9 cellular contexts compared by ENCODE assay signal in the genomic region with DNA sequence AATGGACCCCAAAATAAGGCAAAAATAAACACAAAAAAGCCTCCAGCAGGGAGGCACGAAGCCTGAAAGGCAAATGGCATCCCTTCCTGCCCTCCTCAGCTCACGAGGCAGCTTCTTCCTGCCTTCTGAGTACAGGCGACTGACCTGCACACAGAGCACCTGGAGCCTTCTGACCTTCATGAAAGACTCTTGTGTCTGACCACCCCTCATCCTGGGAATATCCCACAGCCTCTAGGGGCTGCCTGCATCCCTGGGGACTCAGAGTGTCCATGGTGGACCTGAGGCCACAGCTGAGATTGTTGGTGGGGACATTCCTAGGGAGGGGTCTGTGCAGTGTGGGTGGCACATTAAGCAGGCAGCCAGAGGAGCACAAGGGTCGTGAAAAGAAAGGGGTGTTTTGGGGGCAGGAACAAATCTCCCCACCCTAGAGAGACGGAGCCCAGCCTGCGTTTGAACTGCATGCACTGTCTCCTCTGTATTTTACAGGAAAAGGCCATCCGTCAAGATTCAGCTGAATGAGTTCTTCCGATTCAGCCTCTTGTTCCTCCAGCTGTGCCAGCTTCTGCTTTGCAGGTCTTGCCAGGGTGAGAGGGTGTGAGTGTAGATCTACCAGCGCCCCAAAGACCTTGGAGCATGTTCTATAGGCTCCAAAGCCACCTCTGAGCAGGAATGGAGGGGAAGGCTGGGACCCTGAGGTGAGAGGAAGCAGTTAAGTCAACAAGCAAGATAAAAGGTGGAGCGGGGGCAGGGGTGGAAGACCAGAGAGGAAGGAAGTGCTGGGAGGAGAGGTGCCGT.
DNase-seq lines count a peak whose midpoint lies in the region; ATAC-seq and TF ChIP-seq lines count a peak whose summit lies in the region.
"Had no signal": no experiment of that assay in that cellular context is flagged by ENCODE, and none has a peak within 500 bp of the region (broad histone marks: within the 10 kb centered on the region; RNA-seq: fewer than 3 reads in every experiment).

No MANE protein-coding gene starts in this region.

- peaks cover 10% of the 10 kb centered on the region for H3K4me1 Mint-ChIP-seq in T-helper 2 cell treated with Interferon-gamma antibody and Interleukin-4, amounts not matched to agents 5 μg/mL and 100 μg/mL, for 36 hours (ENCODE audit: low read depth)
- peaks cover 25% of the 10 kb centered on the region for H3K4me1 Mint-ChIP-seq in activated CD8-positive, alpha-beta T cell treated with anti-CD3 and anti-CD28 coated beads for 36 hours (ENCODE audit: low read depth)

- no peak overlapping the region for H3K27ac ChIP-seq in subcutaneous abdominal adipose tissue (ENCODE audit: low read depth, low read length)

- peaks cover 0 to 5% (median 0%) of the 10 kb centered on the region in 5 donors for H3K9me3 ChIP-seq in subcutaneous abdominal adipose tissue (ENCODE audit: control insufficient read depth in 5 of 5, low read length in 5 of 5)

- peak overlapping the region; percentile 62 for H3K4me3 Mint-ChIP-seq in T-helper 2 cell treated with Interferon-gamma antibody and Interleukin-4, amounts not matched to agents 5 μg/mL and 100 μg/mL, for 36 hours
- H3K4me3 Mint-ChIP-seq in activated CD8-positive, alpha-beta T cell treated with anti-CD3 and anti-CD28 coated beads for 36 hours, result peak overlapping the region; percentile 61

- CTCF ChIA-PET in activated CD8-positive, alpha-beta T cell treated with anti-CD3 and anti-CD28 coated beads for 36 hours (lab: Charles Lee), result interaction anchor here (1.0 to 2.4 kb wide), 4 partner anchors 9 to 219 kb away, joined by 3 to 9 read pairs (median 3); no protein-coding TSS in a partner anchor

- no peak for DNase-seq in T-helper 2 cell treated with Interferon-gamma antibody and Interleukin-4, amounts not matched to agents 5 μg/mL and 100 μg/mL, for 36 hours (ENCODE audit: low spot score)
- no peak for DNase-seq in T-helper 2 cell
- no peak for DNase-seq in activated CD8-positive, alpha-beta T cell treated with anti-CD3 and anti-CD28 coated beads for 36 hours
- peak; percentile 40 for DNase-seq in islet precursor cell
- DNase-seq: NCI-H1436 treated with DMSO at 0.1 percent for 48 hours had no signal

- no peaks in the 10 kb centered on the region for H3K9me3 Mint-ChIP-seq in T-helper 2 cell treated with Interferon-gamma antibody and Interleukin-4, amounts not matched to agents 5 μg/mL and 100 μg/mL, for 36 hours
- no peaks in the 10 kb centered on the region for H3K9me3 Mint-ChIP-seq in activated CD8-positive, alpha-beta T cell treated with anti-CD3 and anti-CD28 coated beads for 36 hours

- H3K36me3 ChIP-seq in subcutaneous abdominal adipose tissue (ENCODE audit: control insufficient read depth in 5 of 5, insufficient read depth in 5 of 5, low read length in 5 of 5), result no peaks in the 10 kb centered on the region

- H3K27me3 Mint-ChIP-seq in T-helper 2 cell treated with Interferon-gamma antibody and Interleukin-4, amounts not matched to agents 5 μg/mL and 100 μg/mL, for 36 hours (ENCODE audit: low read depth), result peaks cover 5% of the 10 kb centered on the region
- peaks cover 3% of the 10 kb centered on the region for H3K27me3 Mint-ChIP-seq in activated CD8-positive, alpha-beta T cell treated with anti-CD3 and anti-CD28 coated beads for 36 hours

- ATAC-seq in activated CD8-positive, alpha-beta T cell treated with anti-CD3 and anti-CD28 coated beads for 36 hours, result no peak
- ATAC-seq in GM19324 (IDR thresholded peaks at IDR 0.05; ENCODE audit: low FRiP score, unreplicated experiment), result no peak
- no peak for ATAC-seq in HG02852 (IDR thresholded peaks at IDR 0.05; ENCODE audit: unreplicated experiment)
- no peak for ATAC-seq in HG03097 (IDR thresholded peaks at IDR 0.05; ENCODE audit: low FRiP score, unreplicated experiment)

- POLR2A ChIA-PET in activated CD8-positive, alpha-beta T cell treated with anti-CD3 and anti-CD28 coated beads for 36 hours (lab: Charles Lee), result interaction anchor here (0.6 to 2.1 kb wide), 6 partner anchors 8 to 255 kb away, joined by 3 to 6 read pairs (median 3); no protein-coding TSS in a partner anchor

- no peak overlapping the region for H3K9ac ChIP-seq in subcutaneous abdominal adipose tissue (ENCODE audit: low read length in 5 of 5)

- intact Hi-C loops in activated CD8-positive, alpha-beta T cell treated with anti-CD3 and anti-CD28 coated beads for 36 hours (cut with micrococcal nuclease), result no loop called here

- peak overlapping the region in 4 of 5 donors; percentile 53 to 63 (median 56) for H3K4me3 ChIP-seq in subcutaneous abdominal adipose tissue (ENCODE audit: low read depth in 1 of 5, low read length in 5 of 5)

- H3K36me3 Mint-ChIP-seq in T-helper 2 cell treated with Interferon-gamma antibody and Interleukin-4, amounts not matched to agents 5 μg/mL and 100 μg/mL, for 36 hours (ENCODE audit: low read depth), result no peaks in the 10 kb centered on the region
- H3K36me3 Mint-ChIP-seq in activated CD8-positive, alpha-beta T cell treated with anti-CD3 and anti-CD28 coated beads for 36 hours (ENCODE audit: low read depth), result no peaks in the 10 kb centered on the region

- peaks cover 11 to 28% (median 24%) of the 10 kb centered on the region in 5 donors for H3K4me1 ChIP-seq in subcutaneous abdominal adipose tissue (ENCODE audit: control insufficient read depth in 5 of 5, insufficient read depth in 5 of 5, low read length in 5 of 5)

- TF ChIP-seq CTCF in activated CD8-positive, alpha-beta T cell treated with anti-CD3 and anti-CD28 coated beads for 36 hours (IDR thresholded peaks at IDR 0.05), result no peak

- peaks cover 0 to 2% (median 0%) of the 10 kb centered on the region in 5 donors for H3K27me3 ChIP-seq in subcutaneous abdominal adipose tissue (ENCODE audit: control insufficient read depth in 5 of 5, insufficient read depth in 4 of 5, low read length in 5 of 5)

- H3K27ac Mint-ChIP-seq in T-helper 2 cell treated with Interferon-gamma antibody and Interleukin-4, amounts not matched to agents 5 μg/mL and 100 μg/mL, for 36 hours, result peak overlapping the region; percentile 18
- peak overlapping the region; percentile 78 for H3K27ac Mint-ChIP-seq in activated CD8-positive, alpha-beta T cell treated with anti-CD3 and anti-CD28 coated beads for 36 hours
